ENCODE assay signal across 27 cellular contexts in genomic region chr1:25649041-25649440, GRCh38. TPM values are rescaled to one million over a fixed set of nuclear protein-coding genes. Genes with fewer than 3 reads are reported as not detected.
DNase-seq lines count a peak whose midpoint lies in the region; ATAC-seq and TF ChIP-seq lines count a peak whose summit lies in the region.
"Had no signal": no experiment of that assay in that cellular context is flagged by ENCODE, and none has a peak within 500 bp of the region (broad histone marks: within the 10 kb centered on the region; RNA-seq: fewer than 3 reads in every experiment).

No MANE protein-coding gene starts in this region.

- no peaks in the 10 kb centered on the region for H3K36me3 ChIP-seq in MM.1S (replicated peaks; ENCODE audit: insufficient read depth, low read length)
- H3K36me3 ChIP-seq: brain microvascular endothelial cell, colonic mucosa, right lobe of liver, transverse colon had no signal

- no peak for DNase-seq in activated CD4-positive, alpha-beta T cell treated with anti-CD3 and anti-CD28 coated beads for 36 hours
- DNase-seq in activated CD4-positive, alpha-beta T cell treated with anti-CD3 and anti-CD28 coated beads, Interleukin-2, amount 50 U/mL, for 1 hour, result no peak
- DNase-seq in NCI-H1092 (lab: John Stamatoyannopoulos, UW), result peak; percentile 52
- no peak for DNase-seq in endothelial cell (ENCODE audit: low spot score)
- peak; percentile 76 for DNase-seq in pons (ENCODE audit: low spot score)
- no peak for DNase-seq in MM.1S
- DNase-seq: activated B cell treated with CpG ODN at 0.5 μM for 24 hours; brain microvascular endothelial cell; EL; endodermal cell; mammary epithelial cell; NCI-H1417; NCI-H2171; NCI-H524; right lobe of liver; stimulated activated naive CD8-positive, alpha-beta T cell treated with anti-CD3 and anti-CD28 coated beads, Interleukin-15, amount 100 ng/mL, for 72 hours; T-helper 9 cell; transverse colon had no signal

- CTCF ChIA-PET in activated CD4-positive, alpha-beta T cell treated with anti-CD3 and anti-CD28 coated beads for 36 hours (lab: Charles Lee), result no interaction called here

- H3K9me3 Mint-ChIP-seq in activated CD4-positive, alpha-beta T cell treated with anti-CD3 and anti-CD28 coated beads for 36 hours (ENCODE audit: low read depth), result no peaks in the 10 kb centered on the region
- H3K9me3 Mint-ChIP-seq in endothelial cell (ENCODE audit: unreplicated experiment), result no peaks in the 10 kb centered on the region
- H3K9me3 Mint-ChIP-seq: activated B cell treated with CpG ODN at 0.5 μM for 24 hours; activated T-helper 2 cell treated with anti-CD3 and anti-CD28 coated beads, Interferon-gamma antibody, Interleukin-2, Interleukin-4, amounts not matched to agents 10 μg/mL and 5 μg/mL and 100 μg/mL, durations not matched to agents 14 hours and 24 hours and 36 hours; endodermal cell; HFFc6; stimulated activated naive CD8-positive, alpha-beta T cell treated with anti-CD3 and anti-CD28 coated beads, Interleukin-15, amount 100 ng/mL, for 72 hours had no signal

- H2AFZ ChIP-seq in MM.1S (ENCODE audit: low read length), result no peak overlapping the region
- H2AFZ ChIP-seq: GM23248 had no signal

- H3K9ac ChIP-seq in MM.1S (ENCODE audit: low read length), result no peak overlapping the region
- H3K9ac ChIP-seq: GM23248 had no signal

- H3K4me2 ChIP-seq in MM.1S (ENCODE audit: low read depth, low read length), result no peak overlapping the region

- intact Hi-C loops in activated CD4-positive, alpha-beta T cell treated with anti-CD3 and anti-CD28 coated beads for 36 hours (cut with DNase I, micrococcal nuclease), result no loop called here

- peaks cover 2% of the 10 kb centered on the region for H3K36me3 Mint-ChIP-seq in activated CD4-positive, alpha-beta T cell treated with anti-CD3 and anti-CD28 coated beads for 36 hours (ENCODE audit: low read depth)
- H3K36me3 Mint-ChIP-seq in endothelial cell (ENCODE audit: low read depth, unreplicated experiment), result peaks cover 9% of the 10 kb centered on the region

- H3K27ac Mint-ChIP-seq in activated CD4-positive, alpha-beta T cell treated with anti-CD3 and anti-CD28 coated beads for 36 hours, result peak overlapping the region; percentile 4
- H3K27ac Mint-ChIP-seq in endothelial cell (ENCODE audit: unreplicated experiment), result peak overlapping the region; percentile 86
- H3K27ac Mint-ChIP-seq: activated B cell treated with CpG ODN at 0.5 μM for 24 hours; activated T-helper 2 cell treated with anti-CD3 and anti-CD28 coated beads, Interferon-gamma antibody, Interleukin-2, Interleukin-4, amounts not matched to agents 10 μg/mL and 5 μg/mL and 100 μg/mL, durations not matched to agents 14 hours and 24 hours and 36 hours; B cell; endodermal cell; HFFc6; stimulated activated naive CD8-positive, alpha-beta T cell treated with anti-CD3 and anti-CD28 coated beads, Interleukin-15, amount 100 ng/mL, for 72 hours had no signal

- no peaks in the 10 kb centered on the region for H3K9me3 ChIP-seq in MM.1S (replicated peaks; ENCODE audit: insufficient read depth, low read length)
- H3K9me3 ChIP-seq: adrenal gland, colonic mucosa, right lobe of liver, transverse colon had no signal

- H4K20me1 ChIP-seq in MM.1S (ENCODE audit: insufficient read depth, low read length), result no peaks in the 10 kb centered on the region

- no peaks in the 10 kb centered on the region for H3K4me1 ChIP-seq in MM.1S (ENCODE audit: low read length)
- H3K4me1 ChIP-seq: colonic mucosa had no signal

- TF ChIP-seq CTCF in endothelial cell (IDR thresholded peaks at IDR 0.05; ENCODE audit: unreplicated experiment), result no peak
- TF ChIP-seq CTCF in MM.1S (IDR thresholded peaks at IDR 0.05; ENCODE audit: low read length), result no peak

- peak; percentile 44 for ATAC-seq in activated CD4-positive, alpha-beta T cell treated with anti-CD3 and anti-CD28 coated beads for 36 hours
- no peak for ATAC-seq in HG02981 (IDR thresholded peaks at IDR 0.05; ENCODE audit: unreplicated experiment)
- ATAC-seq in HG03354 (IDR thresholded peaks at IDR 0.05; ENCODE audit: poor library complexity, severe bottlenecking, unreplicated experiment), result no peak
- ATAC-seq: HepG2; right lobe of liver; stimulated activated naive CD8-positive, alpha-beta T cell treated with anti-CD3 and anti-CD28 coated beads, Interleukin-15, amount 100 ng/mL, for 72 hours had no signal

- H3K9me2 ChIP-seq in MM.1S (replicated peaks; ENCODE audit: insufficient read depth, low read length), result no peaks in the 10 kb centered on the region

- no peak overlapping the region for H3K4me3 Mint-ChIP-seq in activated CD4-positive, alpha-beta T cell treated with anti-CD3 and anti-CD28 coated beads for 36 hours
- H3K4me3 Mint-ChIP-seq in endothelial cell (ENCODE audit: unreplicated experiment), result no peak overlapping the region
- H3K4me3 Mint-ChIP-seq: activated B cell treated with CpG ODN at 0.5 μM for 24 hours; B cell; endodermal cell; HFFc6; stimulated activated naive CD8-positive, alpha-beta T cell treated with anti-CD3 and anti-CD28 coated beads, Interleukin-15, amount 100 ng/mL, for 72 hours had no signal

- H3K4me1 Mint-ChIP-seq in activated CD4-positive, alpha-beta T cell treated with anti-CD3 and anti-CD28 coated beads for 36 hours, result peaks cover 52% of the 10 kb centered on the region
- peaks cover 15% of the 10 kb centered on the region for H3K4me1 Mint-ChIP-seq in endothelial cell (ENCODE audit: unreplicated experiment)
- H3K4me1 Mint-ChIP-seq: activated B cell treated with CpG ODN at 0.5 μM for 24 hours had no signal

- H3F3A ChIP-seq in MM.1S (ENCODE audit: insufficient read depth, low read length), result no peaks in the 10 kb centered on the region

- no peaks in the 10 kb centered on the region for H3K27me3 Mint-ChIP-seq in activated CD4-positive, alpha-beta T cell treated with anti-CD3 and anti-CD28 coated beads for 36 hours
- peaks cover 7% of the 10 kb centered on the region for H3K27me3 Mint-ChIP-seq in endothelial cell (ENCODE audit: unreplicated experiment)
- H3K27me3 Mint-ChIP-seq: stimulated activated naive CD8-positive, alpha-beta T cell treated with anti-CD3 and anti-CD28 coated beads, Interleukin-15, amount 100 ng/mL, for 72 hours had no signal

- no peak overlapping the region for H3K4me3 ChIP-seq in MM.1S (ENCODE audit: low read length)
- H3K4me3 ChIP-seq: adrenal gland, colonic mucosa, GM23248, right lobe of liver, transverse colon had no signal

- peaks cover 19% of the 10 kb centered on the region for H3K79me2 ChIP-seq in MM.1S (ENCODE audit: low read length)

- no peaks in the 10 kb centered on the region for H3K27me3 ChIP-seq in MM.1S (replicated peaks; ENCODE audit: insufficient read depth, low read length)
- H3K27me3 ChIP-seq: adrenal gland, colonic mucosa, right lobe of liver, transverse colon had no signal

- POLR2A ChIA-PET in activated CD4-positive, alpha-beta T cell treated with anti-CD3 and anti-CD28 coated beads for 36 hours (lab: Charles Lee), result no interaction called here

- no peak overlapping the region for H3K27ac ChIP-seq in MM.1S (ENCODE audit: low read length)
- H3K27ac ChIP-seq: adrenal gland, brain microvascular endothelial cell, colonic mucosa, GM23248, right lobe of liver, transverse colon had no signal

RNA-seq across cellular contexts. Expression of gene MAN1C1, which starts 32.5 kb away (rescaled TPM):
- 10 to 100 TPM in 1 of 2 experiments, 1 to 10 TPM in 1; 10.0 to 10.1 TPM for total RNA-seq in activated CD4-positive, alpha-beta T cell treated with anti-CD3 and anti-CD28 coated beads for 36 hours
- total RNA-seq in endothelial cell (ENCODE audit: unreplicated experiment), result 29.1 TPM

Comparison
In these comparisons a context has a peak if more than half of its experiments do, and no peak if none do; other contexts are left out.
1. DNase-seq: peak in NCI-H1092 (single experiment) and pons (single experiment); none in activated CD4-positive, alpha-beta T cell treated with anti-CD3 and anti-CD28 coated beads for 36 hours (single experiment), activated CD4-positive, alpha-beta T cell treated with anti-CD3 and anti-CD28 coated beads, Interleukin-2, amount 50 U/mL, for 1 hour (single experiment), endothelial cell (single experiment) and MM.1S (single experiment).